Comparison of ENCODE assay signal across 8 cellular contexts in genomic region chr16:2720719-2721633, GRCh38. TPM values are rescaled to one million over a fixed set of nuclear protein-coding genes. Genes with fewer than 3 reads are reported as not detected.
DNase-seq lines count a peak whose midpoint lies in the region; ATAC-seq, FAIRE-seq and TF ChIP-seq lines count a peak whose summit lies in the region.

No MANE protein-coding gene starts in this region.

- H3K4me3 Mint-ChIP-seq in Calu3 (ENCODE audit: low read depth, unreplicated experiment) = peak overlapping the region; percentile 69

- no peaks in the 10 kb centered on the region for H3K27me3 ChIP-seq in NT2/D1 (ENCODE audit: insufficient read depth, insufficient read length)
- H3K27me3 ChIP-seq in muscle layer of colon (ENCODE audit: control insufficient read depth in 1 of 2, insufficient read depth in 2 of 2, low read length in 2 of 2) = peaks cover 0 to 3% of the 10 kb centered on the region in 2 donors

- ATAC-seq in GM21360 (IDR thresholded peaks at IDR 0.05; ENCODE audit: unreplicated experiment) = peak; percentile 71

- H3K9ac ChIP-seq in NT2/D1 (ENCODE audit: insufficient read length, low read depth) = peak overlapping the region; percentile 81
- H3K9ac ChIP-seq in muscle layer of colon (ENCODE audit: low read length) = no peak overlapping the region

- H3K36me3 ChIP-seq in NT2/D1 (ENCODE audit: insufficient read depth, insufficient read length, low read length) (no peaks in the 10 kb centered on the region), muscle layer of colon (ENCODE audit: insufficient read depth, low read length) (no peaks in the 10 kb centered on the region)

- TF ChIP-seq CTCF in Calu3 (IDR thresholded peaks at IDR 0.05; ENCODE audit: unreplicated experiment) = peak; percentile 82

- BruUV-seq in Calu3 (replicated peaks; lab: Mats Ljungman, UMichigan) = no TSS peak

- peaks cover 32% of the 10 kb centered on the region for H3K27me3 Mint-ChIP-seq in Calu3 (ENCODE audit: unreplicated experiment)

- intact Hi-C loops in Calu3 (cut with micrococcal nuclease; ENCODE audit: unreplicated experiment) = no loop called here

- H3K4me1 ChIP-seq in NT2/D1 (ENCODE audit: insufficient read depth, insufficient read length) (peaks cover 30% of the 10 kb centered on the region), muscle layer of colon (ENCODE audit: insufficient read depth, low read length) (no peaks in the 10 kb centered on the region)

- FAIRE-seq in HTR-8/SVneo (lab: Jason Lieb, UNC) = peak; percentile 78

- peak overlapping the region; percentile 61 for H3K27ac Mint-ChIP-seq in Calu3 (ENCODE audit: unreplicated experiment)

- H3K9me3 ChIP-seq in NT2/D1 (ENCODE audit: insufficient read depth, low read length) (no peaks in the 10 kb centered on the region), muscle layer of colon (ENCODE audit: low read length) (no peaks in the 10 kb centered on the region)

- peaks cover 17% of the 10 kb centered on the region for H3K4me1 Mint-ChIP-seq in Calu3 (ENCODE audit: low read depth, unreplicated experiment)

- peaks cover 21% of the 10 kb centered on the region for H3K36me3 Mint-ChIP-seq in Calu3 (ENCODE audit: insufficient read depth, unreplicated experiment)

- no peaks in the 10 kb centered on the region for H3K9me3 Mint-ChIP-seq in Calu3 (ENCODE audit: low read depth, unreplicated experiment)

- CTCF ChIA-PET in Calu3 (lab: Charles Lee) = interaction anchor here (0.7 kb wide), 1 partner anchor 188 kb away, joined by 3 read pairs; no protein-coding TSS in a partner anchor

- DNase-seq in Calu3 (peak; percentile 94), HTR-8/SVneo (ENCODE audit: insufficient read length, low spot score) (peak; percentile 89), NT2/D1 (ENCODE audit: low read depth, low spot score) (peak; percentile 92), activated T-cell treated with anti-CD3 and anti-CD28 coated beads for 1 hour (ENCODE audit: low read depth) (peak; percentile 71), erythroblast (lab: John Stamatoyannopoulos, UW) (peak; percentile 88 to 89)
- peak; percentile 76 for DNase-seq in stimulated activated CD8-positive, alpha-beta memory T cell treated with anti-CD3 and anti-CD28 coated beads, Interleukin-7, amount 100 ng/mL, for 24 hours (ENCODE audit: low read depth)

- peak overlapping the region; percentile 51 for H3K4me3 ChIP-seq in NT2/D1 (ENCODE audit: insufficient read length, low read depth)
- peak overlapping the region; percentile 14 to 43 for H3K4me3 ChIP-seq in muscle layer of colon (ENCODE audit: low read depth in 1 of 2, low read length in 2 of 2)

- H3K27ac ChIP-seq in muscle layer of colon (ENCODE audit: low read depth, low read length) = no peak overlapping the region

- TF ChIP-seq POLR2A in erythroblast (IDR thresholded peaks at IDR 0.05; ENCODE audit: low read length) = no peak

RNA-seq across cellular contexts. Expression of gene PRSS27, which starts 1.0 kb away (rescaled TPM):
- 2.0 and 2.4 TPM in 2 replicates for total RNA-seq in Calu3 (2022)

RNA-seq across cellular contexts. Expression of gene SRRM2, which starts 31.5 kb away (rescaled TPM):
- total RNA-seq in Calu3 (2022) = 870 and 905 TPM in 2 replicates

RNA-seq across cellular contexts. Expression of gene KCTD5, which starts 38.7 kb away (rescaled TPM):
- total RNA-seq in Calu3 (2022) = 36.6 and 36.7 TPM in 2 replicates

RNA-seq across cellular contexts. Expression of gene ELOB, which starts 56.1 kb away (rescaled TPM):
- total RNA-seq in Calu3 (2022) = 269 TPM in 2 replicates
